8 cellular contexts compared by ENCODE assay signal in genomic region chr19:5904302-5905071, GRCh38. TPM values are rescaled to one million over a fixed set of nuclear protein-coding genes. Genes with fewer than 3 reads are reported as not detected.
DNase-seq lines count a peak whose midpoint lies in the region; ATAC-seq and TF ChIP-seq lines count a peak whose summit lies in the region.

A gene with protein sequence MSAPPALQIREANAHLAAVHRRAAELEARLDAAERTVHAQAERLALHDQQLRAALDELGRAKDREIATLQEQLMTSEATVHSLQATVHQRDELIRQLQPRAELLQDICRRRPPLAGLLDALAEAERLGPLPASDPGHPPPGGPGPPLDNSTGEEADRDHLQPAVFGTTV (plus strand): TSS chr19:5904872. CDS start chr19:5904891, 19 bp downstream.

- peaks cover 25% of the 10 kb centered on the region for H3K36me3 Mint-ChIP-seq in activated naive CD8-positive, alpha-beta T cell treated with anti-CD3 and anti-CD28 coated beads for 36 hours
- H3K36me3 Mint-ChIP-seq in glutamatergic neuron (ENCODE audit: unreplicated experiment): no peaks in the 10 kb centered on the region

- H3K4me3 Mint-ChIP-seq in activated naive CD8-positive, alpha-beta T cell treated with anti-CD3 and anti-CD28 coated beads for 36 hours: peak within 1 kb of the TSS; percentile 98
- H3K4me3 Mint-ChIP-seq in glutamatergic neuron (ENCODE audit: unreplicated experiment): peak within 1 kb of the TSS; percentile 98

- H3K4me1 ChIP-seq in testis: peaks cover 15% of the 10 kb centered on the region

- no peak for TF ChIP-seq CTCF in GM10266 (IDR thresholded peaks at IDR 0.05; ENCODE audit: control insufficient read depth, insufficient read depth, low read depth, missing control alignments)
- no peak for TF ChIP-seq CTCF in glutamatergic neuron (IDR thresholded peaks at IDR 0.05; ENCODE audit: partially characterized antibody, unreplicated experiment)
- no peak for TF ChIP-seq CTCF in omental fat pad (IDR thresholded peaks at IDR 0.05)
- no peak for TF ChIP-seq CTCF in testis (IDR thresholded peaks at IDR 0.05)

- no peaks in the 10 kb centered on the region for H3K27me3 ChIP-seq in testis

- DNase-seq in GM10266 (ENCODE audit: extremely low spot score) (peak; percentile 100), NCI-H1092 treated with DMSO at 0.1 percent for 48 hours (lab: John Stamatoyannopoulos, UW) (peak; percentile 99), glutamatergic neuron (peak; percentile 100), omental fat pad (ENCODE audit: low spot score) (peak; percentile 100), testis (peak; percentile 100)
- DNase-seq in activated naive CD8-positive, alpha-beta T cell treated with anti-CD3 and anti-CD28 coated beads for 36 hours: peak; percentile 100

- peak; percentile 70 for ATAC-seq in HG02623 (IDR thresholded peaks at IDR 0.05; ENCODE audit: unreplicated experiment)
- peak; percentile 87 for ATAC-seq in SK-N-SH treated with all-trans-retinoic acid at 6 μM for 48 hours
- ATAC-seq in omental fat pad (ENCODE audit: low FRiP score): peak; percentile 90

- 0 to 1% methylated on average over 13 to 35 of the region's 64 CpGs for whole genome bisulfite sequencing in testis, 2 donors

- H3K4me1 Mint-ChIP-seq in activated naive CD8-positive, alpha-beta T cell treated with anti-CD3 and anti-CD28 coated beads for 36 hours: peaks cover 35% of the 10 kb centered on the region
- H3K4me1 Mint-ChIP-seq in glutamatergic neuron (ENCODE audit: low read depth, unreplicated experiment): peaks cover 8% of the 10 kb centered on the region

- intact Hi-C loops in testis (cut with DNase I; ENCODE audit: low total_unique reads): loop anchor here (10.0 kb wide), 1 partner anchor 120 kb away; the partner anchor contains the start of gene PRR22

- H3K27ac ChIP-seq in testis: peak within 1 kb of the TSS; percentile 73 to 89

- no peaks in the 10 kb centered on the region for H3K36me3 ChIP-seq in testis (ENCODE audit: low read depth, missing control alignments)

- peaks cover 4% of the 10 kb centered on the region for H3K27me3 Mint-ChIP-seq in activated naive CD8-positive, alpha-beta T cell treated with anti-CD3 and anti-CD28 coated beads for 36 hours
- peaks cover 16% of the 10 kb centered on the region for H3K27me3 Mint-ChIP-seq in glutamatergic neuron (ENCODE audit: unreplicated experiment)

- H3K27ac Mint-ChIP-seq in activated naive CD8-positive, alpha-beta T cell treated with anti-CD3 and anti-CD28 coated beads for 36 hours: peak within 1 kb of the TSS; percentile 99
- H3K27ac Mint-ChIP-seq in glutamatergic neuron (ENCODE audit: unreplicated experiment): peak within 1 kb of the TSS; percentile 95

- TF ChIP-seq POLR2A in testis (IDR thresholded peaks at IDR 0.05): no peak

- H3K4me3 ChIP-seq in testis: peak within 1 kb of the TSS; percentile 95 to 97

- no peaks in the 10 kb centered on the region for H3K9me3 ChIP-seq in testis

- H3K9me3 Mint-ChIP-seq in activated naive CD8-positive, alpha-beta T cell treated with anti-CD3 and anti-CD28 coated beads for 36 hours: no peaks in the 10 kb centered on the region
- peaks cover 10% of the 10 kb centered on the region for H3K9me3 Mint-ChIP-seq in glutamatergic neuron (ENCODE audit: unreplicated experiment)

TF ChIP-seq in SK-N-SH treated with all-trans-retinoic acid at 6 μM for 48 hours, 23 proteins besides CTCF, POLR2A, EP300 and RAD21:
- TF ChIP-seq SNAI2 (CRISPR knock-in tag; IDR thresholded peaks at IDR 0.05): no peak
- no peak for TF ChIP-seq ESRRG (CRISPR knock-in tag; IDR thresholded peaks at IDR 0.05)
TF ChIP-seq in SK-N-SH treated with all-trans-retinoic acid at 6 μM for 48 hours: peak in this region for 0.

RNA-seq across cellular contexts. Expression of the gene that starts here (rescaled TPM):
- total RNA-seq in activated naive CD8-positive, alpha-beta T cell treated with anti-CD3 and anti-CD28 coated beads for 36 hours: 1 to 10 TPM; 1.4 to 1.9 TPM
- 7.5 TPM for total RNA-seq in glutamatergic neuron (ENCODE audit: unreplicated experiment)
- total RNA-seq in omental fat pad: 10 to 100 TPM in 1 of 4 donors, 1 to 10 TPM in 3; 2.0 to 10.4 (median 4.6) TPM
- total RNA-seq in testis: 1 to 10 TPM; 7.4 to 7.7 TPM
- polyA plus RNA-seq in testis (ENCODE audit: insufficient read depth, low read depth, low replicate concordance): 3.4 TPM

Comparison
In these comparisons a context has a peak if more than half of its experiments do, and no peak if none do; other contexts are left out.
1. Peak in every context shown above with its lines: DNase-seq, ATAC-seq, H3K4me3 ChIP-seq and H3K27ac ChIP-seq.